In the genomic region with DNA sequence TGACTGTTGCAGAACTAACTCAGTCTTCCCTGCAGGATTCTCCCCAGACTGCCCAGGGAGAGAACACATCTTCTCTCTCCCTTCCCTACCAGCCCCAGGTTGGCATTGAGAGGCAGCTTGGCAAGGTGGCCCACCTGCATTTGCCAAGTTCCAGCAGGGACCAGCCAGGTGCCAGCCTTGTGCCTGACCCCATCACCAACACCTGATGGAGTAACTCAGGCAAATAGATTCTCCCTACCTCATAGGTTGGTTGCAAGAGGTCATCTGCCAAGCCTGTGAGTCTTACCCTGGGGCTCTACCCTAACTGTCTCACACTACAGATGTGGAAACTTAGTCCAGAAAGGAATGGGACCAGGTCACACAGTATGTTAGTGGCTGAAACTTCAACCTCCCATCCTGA, we compare ENCODE assay signal across 35 cellular contexts. TPM values are rescaled to one million over a fixed set of nuclear protein-coding genes. Genes with fewer than 3 reads are reported as not detected.
"Had no signal": no experiment of that assay in that cellular context is flagged by ENCODE, and none has a peak within 500 bp of the region (broad histone marks: within the 10 kb centered on the region; RNA-seq: fewer than 3 reads in every experiment).

No MANE protein-coding gene starts in this region.

- H3K4me1 Mint-ChIP-seq: activated B cell treated with CpG ODN at 0.5 μM for 24 hours had no signal

- H3K4me1 ChIP-seq: adrenal gland, body of pancreas, breast epithelium had no signal

- ATAC-seq: activated naive CD4-positive, alpha-beta T cell treated with anti-CD3 and anti-CD28 coated beads, Interleukin-2, amount 50 U/mL, for 72 hours; activated T-cell treated with anti-CD3 and anti-CD28 coated beads, Interleukin-2, amount 50 U/mL, for 72 hours; body of pancreas had no signal

- H3K4me3 ChIP-seq: adrenal gland, body of pancreas, breast epithelium, MG63, PC-9 had no signal

- H3K27ac Mint-ChIP-seq: activated B cell treated with CpG ODN at 0.5 μM for 24 hours; activated CD4-positive, alpha-beta memory T cell treated with anti-CD3 and anti-CD28 coated beads for 36 hours; activated naive CD4-positive, alpha-beta T cell treated with anti-CD3 and anti-CD28 coated beads for 36 hours; activated T-cell treated with anti-CD3 and anti-CD28 coated beads, Interleukin-2, amount 50 U/mL, for 72 hours; activated T-helper 2 cell treated with anti-CD3 and anti-CD28 coated beads, Interferon-gamma antibody, Interleukin-2, Interleukin-4, amounts not matched to agents 10 μg/mL and 5 μg/mL and 100 μg/mL, durations not matched to agents 14 hours and 24 hours and 36 hours had no signal

- DNase-seq: activated B cell treated with CpG ODN at 0.5 μM for 24 hours; activated CD4-positive, alpha-beta memory T cell treated with anti-CD3 and anti-CD28 coated beads for 36 hours; activated CD4-positive, alpha-beta T cell treated with anti-CD3 and anti-CD28 coated beads for 4 hours; activated CD4-positive, alpha-beta T cell treated with anti-CD3 and anti-CD28 coated beads, Interleukin-2, amount 50 U/mL, for 1 hour; activated CD4-positive, CD25-positive, alpha-beta regulatory T cell treated with anti-CD3 and anti-CD28 coated beads, Interleukin-2, amount 50 U/mL, for 72 hours; activated gamma-delta T cell treated with Interleukin-2 at 50 U/mL for 16 hours; activated naive CD4-positive, alpha-beta T cell treated with anti-CD3 and anti-CD28 coated beads for 36 hours; activated T-cell treated with anti-CD3 and anti-CD28 coated beads, Interleukin-2, amount 50 U/mL, for 1 hour; activated T-cell treated with anti-CD3 and anti-CD28 coated beads, Interleukin-2, amount 50 U/mL, for 72 hours; adrenal gland; body of pancreas; Kasumi-1; KG1; MG63; NCI-H1048; NCI-H1105 treated with DMSO at 0.1 percent for 48 hours; NCI-H1436; NCI-H1694; NCI-H1930; NCI-H2081 treated with DMSO at 0.1 percent for 48 hours; NCI-H226; NCI-H446 treated with DMSO at 0.1 percent for 48 hours; NCI-H524 treated with DMSO at 0.1 percent for 48 hours; Right ventricle myocardium superior; SW 1271; T-helper 1 cell; T-helper 2 cell; T-helper 9 cell had no signal

- H3K36me3 Mint-ChIP-seq: activated CD4-positive, alpha-beta memory T cell treated with anti-CD3 and anti-CD28 coated beads for 36 hours; activated naive CD4-positive, alpha-beta T cell treated with anti-CD3 and anti-CD28 coated beads, Interleukin-2, amount 50 U/mL, for 72 hours had no signal

- H3K27me3 ChIP-seq: adrenal gland, body of pancreas, breast epithelium, MG63 had no signal

- H3K4me3 Mint-ChIP-seq: activated B cell treated with CpG ODN at 0.5 μM for 24 hours; activated CD4-positive, alpha-beta memory T cell treated with anti-CD3 and anti-CD28 coated beads for 36 hours; activated naive CD4-positive, alpha-beta T cell treated with anti-CD3 and anti-CD28 coated beads for 36 hours; activated T-cell treated with anti-CD3 and anti-CD28 coated beads, Interleukin-2, amount 50 U/mL, for 72 hours had no signal

- H3K9me3 ChIP-seq: adrenal gland, body of pancreas, breast epithelium, MG63 had no signal

- H2AFZ ChIP-seq: PC-9 had no signal

- H3K9me3 Mint-ChIP-seq: activated B cell treated with CpG ODN at 0.5 μM for 24 hours; activated CD4-positive, alpha-beta memory T cell treated with anti-CD3 and anti-CD28 coated beads for 36 hours; activated naive CD4-positive, alpha-beta T cell treated with anti-CD3 and anti-CD28 coated beads for 36 hours; activated naive CD4-positive, alpha-beta T cell treated with anti-CD3 and anti-CD28 coated beads, Interleukin-2, amount 50 U/mL, for 72 hours; activated T-cell treated with anti-CD3 and anti-CD28 coated beads, Interleukin-2, amount 50 U/mL, for 72 hours; activated T-helper 2 cell treated with anti-CD3 and anti-CD28 coated beads, Interferon-gamma antibody, Interleukin-2, Interleukin-4, amounts not matched to agents 10 μg/mL and 5 μg/mL and 100 μg/mL, durations not matched to agents 14 hours and 24 hours and 36 hours had no signal

- H3K4me2 ChIP-seq: PC-9 had no signal

- FAIRE-seq: astrocyte, RCC 7860 had no signal

- H3K27ac ChIP-seq: adrenal gland, body of pancreas, breast epithelium, PC-9, VCaP had no signal

- H3K36me3 ChIP-seq: adrenal gland, breast epithelium, MG63 had no signal

RNA-seq across cellular contexts. Expression of a gene that starts 20.4 kb away (rescaled TPM):
- total RNA-seq: activated B cell treated with CpG ODN at 0.5 μM for 24 hours; activated CD4-positive, alpha-beta memory T cell treated with anti-CD3 and anti-CD28 coated beads for 36 hours; activated naive CD4-positive, alpha-beta T cell treated with anti-CD3 and anti-CD28 coated beads for 36 hours; activated naive CD4-positive, alpha-beta T cell treated with anti-CD3 and anti-CD28 coated beads, Interleukin-2, amount 50 U/mL, for 72 hours; activated T-cell treated with anti-CD3 and anti-CD28 coated beads, Interleukin-2, amount 50 U/mL, for 72 hours; activated T-helper 2 cell treated with anti-CD3 and anti-CD28 coated beads, Interferon-gamma antibody, Interleukin-2, Interleukin-4, amounts not matched to agents 10 μg/mL and 5 μg/mL and 100 μg/mL, durations not matched to agents 14 hours and 24 hours and 36 hours; body of pancreas had no signal
